1 cellular context compared by ENCODE assay signal in genomic region chrX:104168127-104168526, GRCh38.
TF ChIP-seq lines count a peak whose summit lies in the region.

No MANE protein-coding gene starts in this region.

TF ChIP-seq in WTC11, 78 proteins besides CTCF, POLR2A, EP300 and RAD21 (continued from another document):
- no peak for TF ChIP-seq ZNF532 (CRISPR knock-in tag; IDR thresholded peaks at IDR 0.05; ENCODE audit: borderline replicate concordance)
- no peak for TF ChIP-seq ZNF671 (CRISPR knock-in tag; IDR thresholded peaks at IDR 0.05)
- TF ChIP-seq PRDM15 (CRISPR knock-in tag; IDR thresholded peaks at IDR 0.05), result no peak
- no peak for TF ChIP-seq ZNF425 (CRISPR knock-in tag; conservative IDR thresholded peaks at IDR 0.05)
- TF ChIP-seq NR1H2 (CRISPR knock-in tag; IDR thresholded peaks at IDR 0.05), result no peak
- TF ChIP-seq KAT7 (CRISPR knock-in tag; IDR thresholded peaks at IDR 0.05; ENCODE audit: borderline replicate concordance), result no peak
- no peak for TF ChIP-seq FOXP1 (CRISPR knock-in tag; IDR thresholded peaks at IDR 0.05; ENCODE audit: borderline replicate concordance)
- no peak for TF ChIP-seq ZNF416 (CRISPR knock-in tag; IDR thresholded peaks at IDR 0.05)
